ENCODE assay signal across 12 cellular contexts in the genomic region with DNA sequence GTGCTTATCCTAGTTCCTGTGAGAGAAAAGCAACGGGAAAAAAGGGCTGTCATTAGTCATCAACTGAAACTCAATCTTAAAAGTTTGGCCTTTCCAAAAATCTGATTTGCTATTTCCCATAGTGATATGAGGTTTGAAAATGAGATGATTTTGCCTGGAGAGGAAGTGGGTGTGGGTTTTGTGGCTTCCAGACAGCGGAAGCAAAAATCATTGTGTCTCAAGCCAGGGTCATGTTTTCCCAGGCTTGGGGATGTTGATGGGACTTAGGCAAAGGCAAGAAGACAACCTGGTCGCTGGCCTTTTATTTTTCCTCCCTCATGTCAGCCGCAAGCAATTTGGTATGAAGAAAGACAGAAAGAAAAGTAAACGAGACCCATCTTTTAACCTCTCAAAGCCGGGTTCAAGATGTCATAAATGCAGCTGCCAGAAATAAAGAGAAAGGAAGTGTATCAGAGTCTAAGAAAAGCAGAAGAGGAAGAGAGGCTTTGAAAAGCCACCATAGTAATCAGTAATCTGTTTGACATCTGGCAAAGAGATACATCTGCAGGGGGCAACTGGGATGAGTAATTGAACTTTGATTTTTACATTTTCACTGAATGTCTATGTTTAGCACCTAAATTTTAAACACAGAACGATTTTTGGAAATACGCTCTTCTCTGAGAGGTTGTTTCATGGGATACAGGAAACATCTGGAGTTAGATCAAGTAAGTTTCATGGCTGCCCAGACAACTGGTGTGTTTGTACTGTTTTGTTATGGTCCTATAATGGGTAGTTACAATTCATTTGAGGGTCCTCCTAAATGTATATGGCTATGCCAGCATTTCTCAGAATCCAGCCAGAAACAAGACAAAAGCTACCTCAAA.
DNase-seq lines count a peak whose midpoint lies in the region; ATAC-seq and TF ChIP-seq lines count a peak whose summit lies in the region.
"Had no signal": no experiment of that assay in that cellular context is flagged by ENCODE, and none has a peak within 500 bp of the region (broad histone marks: within the 10 kb centered on the region; RNA-seq: fewer than 3 reads in every experiment).

No MANE protein-coding gene starts in this region.

- CTCF ChIA-PET in CD4-positive, alpha-beta T cell (lab: Charles Lee), result no interaction called here

- peak overlapping the region; percentile 81 for H3K27ac ChIP-seq in OCI-LY3 (ENCODE audit: low read length)
- H3K27ac ChIP-seq in CD4-positive, alpha-beta T cell (ENCODE audit: low read depth, low read length), result no peak overlapping the region

- no peaks in the 10 kb centered on the region for H3K79me2 ChIP-seq in OCI-LY3 (ENCODE audit: low read length)

- DNase-seq in AG10803 (ENCODE audit: low read depth) (peak; percentile 37), glomerular endothelial cell (ENCODE audit: extremely low read depth, low read depth, low spot score) (peak; percentile 71), DMS153 treated with DMSO at 0.1 percent for 48 hours (lab: John Stamatoyannopoulos, UW; ENCODE audit: unreplicated experiment) (no peak)
- no peak for DNase-seq in CD4-positive, alpha-beta T cell
- DNase-seq: erythroblast, H9, NCI-H1092 treated with DMSO at 0.1 percent for 48 hours had no signal

- no peaks in the 10 kb centered on the region for H4K20me1 ChIP-seq in OCI-LY3 (ENCODE audit: insufficient read depth, low read length)

- H3K4me3 ChIP-seq in AG10803 (ENCODE audit: low read length) (no peak overlapping the region), OCI-LY3 (ENCODE audit: low read length) (peak overlapping the region; percentile 56)

- H3K4me1 Mint-ChIP-seq in CD4-positive, alpha-beta T cell (ENCODE audit: low read depth), result peaks cover 9% of the 10 kb centered on the region
- H3K4me1 Mint-ChIP-seq: H9 had no signal

- H3K36me3 Mint-ChIP-seq in CD4-positive, alpha-beta T cell (ENCODE audit: low read depth), result no peaks in the 10 kb centered on the region

- H3K36me3 ChIP-seq in OCI-LY3 (replicated peaks; ENCODE audit: low read depth, low read length), result no peaks in the 10 kb centered on the region

- TF ChIP-seq CTCF in AG10803 (conservative IDR thresholded peaks at IDR 0.05; ENCODE audit: low read length) (no peak), OCI-LY3 (IDR thresholded peaks at IDR 0.05; ENCODE audit: low read depth, low read length) (no peak)
- TF ChIP-seq CTCF in CD4-positive, alpha-beta T cell (IDR thresholded peaks at IDR 0.05), result no peak

- H3K9me3 Mint-ChIP-seq in CD4-positive, alpha-beta T cell, result peaks cover 8% of the 10 kb centered on the region

- peak overlapping the region; percentile 70 for H3K4me2 ChIP-seq in OCI-LY3 (ENCODE audit: low read length)

- no peak overlapping the region for H3K4me3 Mint-ChIP-seq in CD4-positive, alpha-beta T cell
- H3K4me3 Mint-ChIP-seq: H9; T-helper 2 cell treated with Interferon-gamma antibody and Interleukin-4, amounts not matched to agents 5 μg/mL and 100 μg/mL, for 36 hours had no signal

- H3K27me3 Mint-ChIP-seq in CD4-positive, alpha-beta T cell, result no peaks in the 10 kb centered on the region

- ATAC-seq in HG02623 (IDR thresholded peaks at IDR 0.05; ENCODE audit: unreplicated experiment) (peak; percentile 41), GM18870 (IDR thresholded peaks at IDR 0.05; ENCODE audit: unreplicated experiment) (no peak), GM21619 (IDR thresholded peaks at IDR 0.05; ENCODE audit: unreplicated experiment) (no peak)
- ATAC-seq in CD4-positive, alpha-beta T cell (ENCODE audit: poor library complexity), result no peak

- H2AFZ ChIP-seq in OCI-LY3 (ENCODE audit: low read depth, low read length), result peak overlapping the region; percentile 62

- peaks cover 15% of the 10 kb centered on the region for H3K4me1 ChIP-seq in OCI-LY3 (ENCODE audit: low read length)

- intact Hi-C loops in CD4-positive, alpha-beta T cell (cut with DNase I, micrococcal nuclease), result no loop called here

- no peaks in the 10 kb centered on the region for H3K27me3 ChIP-seq in OCI-LY3 (ENCODE audit: low read depth, low read length)
- no peaks in the 10 kb centered on the region for H3K27me3 ChIP-seq in CD4-positive, alpha-beta T cell (ENCODE audit: control insufficient read depth, insufficient read depth, low read length)

- 0 out of 2 replicates have a peak, but pooled peaks cover 4% of the 10 kb centered on the region for H3K9me3 ChIP-seq in OCI-LY3 (ENCODE audit: insufficient read depth, low read length)
- no peaks in the 10 kb centered on the region for H3K9me3 ChIP-seq in CD4-positive, alpha-beta T cell (ENCODE audit: control insufficient read depth, low read length)

- POLR2A ChIA-PET in CD4-positive, alpha-beta T cell (lab: Charles Lee), result no interaction called here

- no peak overlapping the region for H3K27ac Mint-ChIP-seq in CD4-positive, alpha-beta T cell
- H3K27ac Mint-ChIP-seq: H9; T-helper 2 cell treated with Interferon-gamma antibody and Interleukin-4, amounts not matched to agents 5 μg/mL and 100 μg/mL, for 36 hours had no signal

- peak overlapping the region; percentile 19; the same call in 1 of the 2 replicates for H3K9ac ChIP-seq in OCI-LY3 (ENCODE audit: low read length)

Comparison
In these comparisons a context has a peak if more than half of its experiments do, and no peak if none do; other contexts are left out.
1. DNase-seq: peak in AG10803 (single experiment) and glomerular endothelial cell (single experiment); none in CD4-positive, alpha-beta T cell (0 of 10) and DMS153 treated with DMSO at 0.1 percent for 48 hours (single experiment).